Comparison of ENCODE assay signal across 30 cellular contexts in genomic region chr14:88049271-88049670, GRCh38. TPM values are rescaled to one million over a fixed set of nuclear protein-coding genes. Genes with fewer than 3 reads are reported as not detected.
"Had no signal": no experiment of that assay in that cellular context is flagged by ENCODE, and none has a peak within 500 bp of the region (broad histone marks: within the 10 kb centered on the region; RNA-seq: fewer than 3 reads in every experiment).

No MANE protein-coding gene starts in this region.

- H3K4me1 ChIP-seq: colonic mucosa, esophagus muscularis mucosa, foreskin keratinocyte, gastroesophageal sphincter, prostate gland, right atrium auricular region, sigmoid colon, testis, tibial artery had no signal

- H3K4me1 Mint-ChIP-seq: nephron progenitor cell; stimulated activated memory B cell treated with anti-CD40 and anti-IgM and Interleukin-4, amounts not matched to agents 10 μg/mL and 1 μg/mL and 100 μg/mL, for 72 hours had no signal

- H3K36me3 ChIP-seq: colonic mucosa, esophagus muscularis mucosa, gastroesophageal sphincter, heart right ventricle, prostate gland, right atrium auricular region, sigmoid colon, spleen, tibial artery had no signal

- H3K9me3 Mint-ChIP-seq: type B pancreatic cell had no signal

- DNase-seq: colonic mucosa; dermis blood vessel endothelial cell; effector memory CD4-positive, alpha-beta T cell; foreskin keratinocyte; heart right ventricle; hippocampal formation; islet precursor cell; mammary epithelial cell; mesendoderm; midbrain; naive thymus-derived CD8-positive, alpha-beta T cell; nephron progenitor cell; nucleus accumbens; sigmoid colon; spleen; stimulated activated CD4-positive, alpha-beta T cell treated with anti-CD3 and anti-CD28 coated beads, Interleukin-4, amount 100 ng/mL, for 4 hours; stimulated activated naive CD8-positive, alpha-beta T cell treated with anti-CD3 and anti-CD28 coated beads, Interleukin-15, Interleukin-2, amounts not matched to agents 100 U/mL and 50 U/mL, for 24 hours; substantia nigra; testis; tibial artery had no signal

- H3K27ac ChIP-seq: colonic mucosa, esophagus muscularis mucosa, foreskin keratinocyte, gastroesophageal sphincter, prostate gland, right atrium auricular region, testis, tibial artery had no signal

- H3K4me3 ChIP-seq: colonic mucosa, esophagus muscularis mucosa, gastroesophageal sphincter, heart right ventricle, prostate gland, right atrium auricular region, sigmoid colon, skin epidermis, spleen, testis, tibial artery had no signal

- H3K27ac Mint-ChIP-seq: nephron progenitor cell; stimulated activated memory B cell treated with anti-CD40 and anti-IgM and Interleukin-4, amounts not matched to agents 10 μg/mL and 1 μg/mL and 100 μg/mL, for 72 hours; type B pancreatic cell had no signal

- H3K36me3 Mint-ChIP-seq: type B pancreatic cell had no signal

- ATAC-seq: foreskin keratinocyte; gastroesophageal sphincter; naive thymus-derived CD8-positive, alpha-beta T cell; stimulated activated memory B cell treated with anti-CD40 and anti-IgM and Interleukin-4, amounts not matched to agents 10 μg/mL and 1 μg/mL and 100 μg/mL, for 72 hours; stimulated activated naive CD8-positive, alpha-beta T cell treated with anti-CD3 and anti-CD28 coated beads, Interleukin-15, Interleukin-2, amounts not matched to agents 100 U/mL and 50 U/mL, for 24 hours had no signal

- H3K9me3 ChIP-seq: colonic mucosa, esophagus muscularis mucosa, gastroesophageal sphincter, prostate gland, right atrium auricular region, sigmoid colon, spleen, testis, tibial artery had no signal

- H3K27me3 ChIP-seq: colonic mucosa, esophagus muscularis mucosa, foreskin keratinocyte, gastroesophageal sphincter, right atrium auricular region, sigmoid colon, spleen, testis, tibial artery had no signal

- H3K4me3 Mint-ChIP-seq: naive thymus-derived CD8-positive, alpha-beta T cell; nephron progenitor cell; stimulated activated memory B cell treated with anti-CD40 and anti-IgM and Interleukin-4, amounts not matched to agents 10 μg/mL and 1 μg/mL and 100 μg/mL, for 72 hours; type B pancreatic cell had no signal

RNA-seq across cellular contexts. Expression of gene GPR65, which starts 44.3 kb away (rescaled TPM):
- total RNA-seq: chondrocyte, dermis blood vessel endothelial cell, epithelial cell of proximal tubule, foreskin keratinocyte, mammary epithelial cell, osteocyte had no signal
